ENCODE assay signal across 17 cellular contexts in the genomic region with DNA sequence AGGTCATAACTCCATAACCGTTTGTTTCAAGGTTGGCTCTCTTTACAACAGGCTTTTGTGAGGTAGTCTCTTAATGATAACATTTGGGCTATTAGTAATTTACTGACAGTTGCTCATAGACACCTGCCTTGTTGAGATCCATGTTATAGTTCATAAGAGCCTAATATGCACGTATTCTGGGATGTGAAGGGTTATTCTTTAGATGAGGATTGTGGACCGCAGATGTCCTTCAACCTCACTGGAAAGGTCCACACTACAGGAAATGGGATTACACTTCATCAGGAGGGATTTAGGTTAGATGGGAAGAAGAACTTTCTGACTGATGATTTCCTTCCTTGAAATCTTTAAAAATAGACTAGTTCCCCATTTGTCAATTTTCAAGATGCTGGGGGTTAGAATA.
A peak's percentile ranks its signal among the peaks of the same experiment; 100 is the strongest.
DNase-seq lines count a peak whose midpoint lies in the region; ATAC-seq, FAIRE-seq and TF ChIP-seq lines count a peak whose summit lies in the region.
"Had no signal": no experiment of that assay in that cellular context is flagged by ENCODE, and none has a peak within 500 bp of the region (broad histone marks: within the 10 kb centered on the region; RNA-seq: fewer than 3 reads in every experiment).

No MANE protein-coding gene starts in this region.

- H3K27me3 ChIP-seq in HepG2 (ENCODE audit: control insufficient read depth in 1 of 2, insufficient read depth in 2 of 2, low read length in 2 of 2) (peaks cover 0 to 3% of the 10 kb centered on the region in 2 experiments; a peak in 1 of 5 replicates), right lobe of liver (no peaks in the 10 kb centered on the region), GM12878 (replicated peaks in 1 of 2; ENCODE audit: control insufficient read depth in 2 of 2, insufficient read depth in 2 of 2, low read length in 1 of 2) (no peaks in the 10 kb centered on the region)
- H3K27me3 ChIP-seq: MG63, SJSA1 had no signal

- no peak for DNase-seq in HepG2 (ENCODE audit: low spot score)
- no peak for DNase-seq in right lobe of liver
- peak; percentile 14 for DNase-seq in MV-4-11 (lab: John Stamatoyannopoulos, UW)
- no peak for DNase-seq in GM12878 (ENCODE audit: low read depth, low spot score)
- DNase-seq in urothelium cell line (ENCODE audit: low spot score): no peak
- no peak for DNase-seq in hypothalamus (lab: John Stamatoyannopoulos, UW)
- no peak for DNase-seq in H54 (ENCODE audit: insufficient read length, low spot score)
- DNase-seq in EL: no peak
- DNase-seq: BE2C; DMS79; MG63; NCI-H187; NCI-H2107; NK-92 treated with Interleukin-12 subunit alpha and Interleukin-12 subunit beta, amount 100 ng/mL, for 24 hours had no signal

- in situ Hi-C loops in HepG2 (cut with HindIII; ENCODE audit: extremely low pct_ligation_motif_present, low pct_unique_long_range_greater_than_20kb): loop anchor here (10.0 to 25.0 kb wide), 3 partner anchors 220 to 618 kb away; partner anchors contain the start of genes CDK6 and GATAD1
- in situ Hi-C loops in GM12878 (cut with MboI): loop anchor here (5.0 to 10.0 kb wide), 4 partner anchors 220 to 630 kb away; partner anchors contain the start of gene CDK6

- H3K4me3 ChIP-seq in HepG2 (replicated peaks in 1 of 3; ENCODE audit: insufficient read depth in 1 of 3, low read depth in 2 of 3, low read length in 3 of 3): no peak overlapping the region
- no peak overlapping the region for H3K4me3 ChIP-seq in right lobe of liver
- no peak overlapping the region for H3K4me3 ChIP-seq in GM12878
- H3K4me3 ChIP-seq: MG63, SJSA1 had no signal

- ATAC-seq in HepG2 (no peak), right lobe of liver (no peak), GM12878 (peak; percentile 43)
- ATAC-seq: Right ventricle myocardium inferior had no signal

- H3K4me2 ChIP-seq in HepG2 (ENCODE audit: low read depth, low read length): no peak overlapping the region
- H3K4me2 ChIP-seq in GM12878 (ENCODE audit: control insufficient read depth, insufficient read depth): no peak overlapping the region

- H3K36me3 ChIP-seq in HepG2 (replicated peaks in 1 of 2; ENCODE audit: control insufficient read depth in 1 of 2, insufficient read depth in 2 of 2, low read length in 2 of 2) (no peaks in the 10 kb centered on the region), right lobe of liver (no peaks in the 10 kb centered on the region), GM12878 (ENCODE audit: control insufficient read depth in 2 of 2, insufficient read depth in 2 of 2, low read length in 1 of 2) (no peaks in the 10 kb centered on the region)
- H3K36me3 ChIP-seq: BE2C, MG63, SJSA1 had no signal

- TF ChIP-seq EP300 in HepG2 (IDR thresholded peaks at IDR 0.05; ENCODE audit: low read depth in 2 of 2, low read length in 2 of 2): no peak
- TF ChIP-seq EP300 in HepG2 (CRISPR knock-in tag; IDR thresholded peaks at IDR 0.05; ENCODE audit: borderline replicate concordance): no peak
- no peak for TF ChIP-seq EP300 in GM12878 (IDR thresholded peaks at IDR 0.05; ENCODE audit: borderline replicate concordance in 1 of 2, control insufficient read depth in 1 of 2, low read depth in 2 of 2, low read length in 2 of 2)

- no peaks in the 10 kb centered on the region for H3K79me2 ChIP-seq in HepG2 (ENCODE audit: insufficient read depth, low read length)
- H3K79me2 ChIP-seq in GM12878 (ENCODE audit: control insufficient read depth, insufficient read depth, low read length): no peaks in the 10 kb centered on the region

- TF ChIP-seq POLR2A in HepG2 (IDR thresholded peaks at IDR 0.05; ENCODE audit: insufficient read depth in 1 of 2, low read depth in 2 of 2, low read length in 2 of 2): no peak
- no peak for TF ChIP-seq POLR2A in right lobe of liver (IDR thresholded peaks at IDR 0.05)
- no peak for TF ChIP-seq POLR2A in GM12878 (IDR thresholded peaks at IDR 0.05; ENCODE audit: low read depth, low read length)
- TF ChIP-seq POLR2A in H54 (IDR thresholded peaks at IDR 0.05; ENCODE audit: low read depth, low read length): no peak

- no peak for TF ChIP-seq CTCF in HepG2 (CRISPR knock-in tag; IDR thresholded peaks at IDR 0.05)
- no peak for TF ChIP-seq CTCF in right lobe of liver (IDR thresholded peaks at IDR 0.05)
- TF ChIP-seq CTCF in GM12878 (IDR thresholded peaks at IDR 0.05 in 2 of 3, conservative IDR thresholded peaks at IDR 0.05 in 1 of 3; ENCODE audit: control insufficient read depth in 2 of 3, extremely low read depth in 1 of 3, insufficient read depth in 1 of 3, low read depth in 3 of 3, low read length in 3 of 3): no peak

- H3K9me3 ChIP-seq in HepG2 (ENCODE audit: low read length) (no peaks in the 10 kb centered on the region), right lobe of liver (no peaks in the 10 kb centered on the region), GM12878 (replicated peaks; ENCODE audit: control insufficient read depth, insufficient read depth, low read length) (no peaks in the 10 kb centered on the region)
- H3K9me3 ChIP-seq: BE2C, MG63, SJSA1 had no signal

- intact Hi-C loops in HepG2 (cut with micrococcal nuclease; ENCODE audit: unreplicated experiment): loop anchor here (1.0 to 10.0 kb wide), 6 partner anchors 175 to 630 kb away; no protein-coding TSS in a partner anchor
- intact Hi-C loops in right lobe of liver (cut with DNase I): no loop called here
- intact Hi-C loops in GM12878 (cut with micrococcal nuclease; ENCODE audit: unreplicated experiment): loop anchor here (1.0 to 10.0 kb wide), 6 partner anchors 175 to 630 kb away; no protein-coding TSS in a partner anchor

- H3K4me1 ChIP-seq in HepG2 (ENCODE audit: insufficient read depth, low read length): peaks cover 10% of the 10 kb centered on the region; the same call in 1 of the 2 replicates
- H3K4me1 ChIP-seq in right lobe of liver: no peaks in the 10 kb centered on the region
- no peaks in the 10 kb centered on the region for H3K4me1 ChIP-seq in GM12878 (ENCODE audit: control insufficient read depth, insufficient read depth, low read length)
- H3K4me1 ChIP-seq: BE2C had no signal

- no TSS peak for BruUV-seq in HepG2 (replicated peaks; lab: Mats Ljungman, UMichigan)
- no TSS peak for BruUV-seq in GM12878 (replicated peaks; lab: Mats Ljungman, UMichigan)

- RAD21 ChIA-PET in GM12878 (lab: Charles Lee; ENCODE audit: unreplicated experiment): no interaction called here

- no peak overlapping the region for H3K9ac ChIP-seq in HepG2 (ENCODE audit: insufficient read depth, low read depth, low read length)
- H3K9ac ChIP-seq in GM12878 (ENCODE audit: control insufficient read depth, insufficient read depth, low read length): no peak overlapping the region

- SMC1A ChIA-PET in GM12878 (lab: Charles Lee; ENCODE audit: uncharacterized antibody, unreplicated experiment): no interaction called here

- H2AFZ ChIP-seq in HepG2 (ENCODE audit: low read length) (no peak overlapping the region), GM12878 (ENCODE audit: control insufficient read depth, low read depth, low read length) (0 out of 2 replicates have a peak overlapping the region, but pooled peaks have one; percentile 12)

- CTCF ChIA-PET in HepG2 (lab: Yijun Ruan, JAX; ENCODE audit: low intra/inter-chr PET ratio, low total read pairs): interaction anchor here (1.1 to 1.2 kb wide), 2 partner anchors 434 to 527 kb away, joined by 4 to 8 read pairs; partner anchors contain the start of genes PEX1 and RBM48
- CTCF ChIA-PET in GM12878 (lab: Yijun Ruan, JAX): no interaction called here

- FAIRE-seq in HepG2 (lab: Jason Lieb, UNC) (no peak), GM12878 (lab: Jason Lieb, UNC) (no peak), urothelium cell line (lab: Jason Lieb, UNC) (peak; percentile 17), H54 (lab: Jason Lieb, UNC) (no peak)
- FAIRE-seq: HTR-8/SVneo had no signal

- H4K20me1 ChIP-seq in HepG2 (ENCODE audit: insufficient read depth, low read length) (no peaks in the 10 kb centered on the region), GM12878 (ENCODE audit: control insufficient read depth, insufficient read depth) (no peaks in the 10 kb centered on the region)

- 5% methylated on average over 3 of the region's 3 CpGs for WGBS in HepG2 (ENCODE audit: low lambda C conversion rate)
- WGBS in right lobe of liver (ENCODE audit: insufficient coverage, low coverage, low lambda C conversion rate, missing lambda C conversion rate): 22% methylated on average over 3 of the region's 3 CpGs
- 49% methylated on average over 3 of the region's 3 CpGs for WGBS in GM12878 (ENCODE audit: insufficient coverage, insufficient replicate concordance, low lambda C conversion rate, missing lambda C conversion rate)

- TF ChIP-seq RAD21 in HepG2 (CRISPR knock-in tag; IDR thresholded peaks at IDR 0.05) (no peak), GM12878 (IDR thresholded peaks at IDR 0.05; ENCODE audit: insufficient read depth, low read depth, low read length) (no peak)

- no peak overlapping the region for H3K27ac ChIP-seq in HepG2 (ENCODE audit: extremely low read length, insufficient read depth, low read length)
- no peak overlapping the region for H3K27ac ChIP-seq in right lobe of liver
- H3K27ac ChIP-seq in GM12878 (ENCODE audit: control insufficient read depth, insufficient read depth): no peak overlapping the region
- H3K27ac ChIP-seq: SJSA1 had no signal

- POLR2A ChIA-PET in HepG2 (lab: Yijun Ruan, JAX) (no interaction called here), GM12878 (lab: Charles Lee) (no interaction called here)

TF ChIP-seq in HepG2, 621 proteins besides CTCF, POLR2A, EP300 and RAD21:
- TF ChIP-seq ZNF652 (CRISPR knock-in tag; IDR thresholded peaks at IDR 0.05; ENCODE audit: borderline replicate concordance, low read depth) (peak; percentile 58; the same call in 1 of the 2 replicates), ZNF432 (CRISPR knock-in tag; IDR thresholded peaks at IDR 0.05; ENCODE audit: borderline replicate concordance) (no peak)

TF ChIP-seq in GM12878, 131 proteins besides CTCF, POLR2A, EP300 and RAD21 (continues in another document):
- TF ChIP-seq RUNX3 (IDR thresholded peaks at IDR 0.05; ENCODE audit: low read length): no peak
- no peak for TF ChIP-seq MTA3 (IDR thresholded peaks at IDR 0.05; ENCODE audit: borderline replicate concordance, low read length)
- TF ChIP-seq SIN3A (IDR thresholded peaks at IDR 0.05; ENCODE audit: low read depth, low read length): no peak
- TF ChIP-seq RELB (IDR thresholded peaks at IDR 0.05; ENCODE audit: low read depth): no peak
- no peak for TF ChIP-seq IKZF1 (conservative IDR thresholded peaks at IDR 0.05)

Comparison
In these comparisons a context has a peak if more than half of its experiments do, and no peak if none do; other contexts are left out.
1. intact Hi-C loops: an anchor here in HepG2 (1.0 to 10.0 kb wide) and GM12878 (1.0 to 10.0 kb wide); none called in right lobe of liver.